In the genomic region with DNA sequence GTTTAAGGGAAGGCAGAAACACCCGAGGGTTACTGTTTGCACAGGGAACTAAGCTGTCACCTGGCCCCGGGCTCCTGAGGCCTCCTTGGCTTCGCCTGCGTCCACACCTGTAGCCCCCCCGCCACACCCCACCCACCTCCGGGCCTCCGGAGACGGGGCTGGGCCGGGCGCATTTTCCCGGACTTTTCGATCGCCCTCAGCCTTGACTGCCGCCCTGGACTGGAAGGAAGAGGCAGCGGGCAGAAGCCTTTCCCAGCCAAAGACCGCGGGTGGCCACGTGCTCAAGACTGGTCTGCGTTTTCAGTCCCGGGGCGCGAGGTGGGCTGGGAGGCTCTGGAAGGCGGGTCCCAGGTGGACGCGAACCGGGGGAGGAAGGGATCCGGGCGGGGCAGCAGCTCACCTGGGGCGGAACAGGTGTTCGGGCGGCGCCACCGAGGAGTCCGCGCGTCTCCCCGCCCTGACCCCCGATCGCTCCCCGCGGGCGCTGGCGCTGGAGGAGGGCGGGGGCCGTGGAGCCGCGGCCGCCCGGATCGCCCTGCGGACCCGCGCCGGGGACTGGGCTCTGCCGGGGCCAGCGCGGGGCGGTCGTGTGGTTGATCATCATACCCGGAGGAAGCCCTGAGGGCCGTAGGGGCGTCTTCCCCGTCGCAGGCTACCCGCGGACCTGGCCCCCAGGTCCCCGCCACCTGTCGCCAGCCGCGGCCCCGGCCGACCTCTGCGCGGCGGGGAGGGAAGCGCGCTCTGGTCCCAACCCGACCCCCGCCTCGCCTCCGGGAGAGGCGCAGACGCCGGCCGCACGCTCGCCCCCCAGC, we compare ENCODE assay signal across 8 cellular contexts. TPM values are rescaled to one million over a fixed set of nuclear protein-coding genes. Genes with fewer than 3 reads are reported as not detected.
DNase-seq lines count a peak whose midpoint lies in the region; ATAC-seq and TF ChIP-seq lines count a peak whose summit lies in the region.

No MANE protein-coding gene starts in this region.

- DNase-seq in GM13976 (ENCODE audit: low spot score) (peak; percentile 53), T-helper 17 cell (peak in 2 of 3 donors; percentile 27 to 29), iPS-NIHi7 (ENCODE audit: extremely low spot score) (peak; percentile 45)

- no peaks in the 10 kb centered on the region for H3K27me3 ChIP-seq in Loucy (ENCODE audit: insufficient read depth, low read length, poor library complexity, severe bottlenecking)

- peak overlapping the region; percentile 76 for H3K4me2 ChIP-seq in Loucy (ENCODE audit: low read depth, low read length, poor library complexity, severe bottlenecking)

- H3K36me3 Mint-ChIP-seq in T-helper 17 cell (ENCODE audit: low read depth) = peaks cover 3% of the 10 kb centered on the region
- H3K36me3 Mint-ChIP-seq in brain = peaks cover 10% of the 10 kb centered on the region

- H3K9me3 ChIP-seq in Loucy (ENCODE audit: insufficient read depth, low read depth, low read length) = no peaks in the 10 kb centered on the region
- no peaks in the 10 kb centered on the region for H3K9me3 ChIP-seq in T-helper 17 cell (ENCODE audit: control insufficient read depth, low read length, poor library complexity, severe bottlenecking)

- peaks cover 28% of the 10 kb centered on the region for H4K20me1 ChIP-seq in Loucy (ENCODE audit: insufficient read depth, low read length, poor library complexity, severe bottlenecking)

- in situ Hi-C loops in GM13976 (cut with MboI; ENCODE audit: low sequenced_read_pairs, unreplicated experiment) = loop anchor here (10.0 kb wide), 2 partner anchors 160 to 1260 kb away; no protein-coding TSS in a partner anchor

- no peaks in the 10 kb centered on the region for H3K36me3 ChIP-seq in Loucy (ENCODE audit: insufficient read depth, low read length)

- H3K9me2 ChIP-seq in Loucy (replicated peaks; ENCODE audit: low read depth, low read length) = no peaks in the 10 kb centered on the region

- H3K27me3 Mint-ChIP-seq in T-helper 17 cell = peaks cover 11% of the 10 kb centered on the region
- peaks cover 27% of the 10 kb centered on the region for H3K27me3 Mint-ChIP-seq in brain

- peaks cover 44% of the 10 kb centered on the region for H3K79me2 ChIP-seq in Loucy (ENCODE audit: insufficient read depth, low read length)

- H3K4me1 Mint-ChIP-seq in T-helper 17 cell (peaks cover 30% of the 10 kb centered on the region), brain (peaks cover 34% of the 10 kb centered on the region)

- H3K4me3 Mint-ChIP-seq in T-helper 17 cell (peak overlapping the region; percentile 100), brain (peak overlapping the region; percentile 95 to 99 (median 99))

- peak overlapping the region; percentile 94 for H3K27ac Mint-ChIP-seq in T-helper 17 cell
- peak overlapping the region; percentile 96 to 99 (median 99) for H3K27ac Mint-ChIP-seq in brain

- peaks cover 3% of the 10 kb centered on the region; the same call in 1 of the 2 replicates for H3F3A ChIP-seq in Loucy (ENCODE audit: low read depth)

- peak overlapping the region; percentile 59 to 93 (median 82) for H3K27ac ChIP-seq in skin epidermis

- TF ChIP-seq CTCF in GM13976 (IDR thresholded peaks at IDR 0.05; ENCODE audit: borderline replicate concordance, control extremely low read depth, extremely low read depth, insufficient read depth, missing control alignments) (no peak), Loucy (conservative IDR thresholded peaks at IDR 0.05; ENCODE audit: low read length) (no peak), brain (conservative IDR thresholded peaks at IDR 0.05) (no peak)

- ATAC-seq in T-helper 17 cell (no peak), HG03135 (IDR thresholded peaks at IDR 0.05; ENCODE audit: unreplicated experiment) (no peak), GM21576 (IDR thresholded peaks at IDR 0.05; ENCODE audit: unreplicated experiment) (no peak)

- peaks cover 0 to 25% (median 2%) of the 10 kb centered on the region in 5 experiments for H3K9me3 Mint-ChIP-seq in brain

- H3K9ac ChIP-seq in Loucy (ENCODE audit: low read depth, low read length, poor library complexity, severe bottlenecking) = peak overlapping the region; percentile 94

- H3K4me3 ChIP-seq in Loucy (ENCODE audit: low read length, poor library complexity, severe bottlenecking) = peak overlapping the region; percentile 92
- peak overlapping the region; percentile 59 to 90 (median 69) for H3K4me3 ChIP-seq in skin epidermis

- no peak overlapping the region for H2AFZ ChIP-seq in Loucy (ENCODE audit: low read length)

- H3K4me1 ChIP-seq in Loucy (ENCODE audit: insufficient read depth, low read length, poor library complexity, severe bottlenecking) = peaks cover 33% of the 10 kb centered on the region

RNA-seq across cellular contexts. Expression of a gene that starts 3.2 kb away (rescaled TPM):
- total RNA-seq in T-helper 17 cell = 100 to 1,000 TPM; 103 to 113 TPM
- 145 TPM for polyA plus RNA-seq in brain (ENCODE audit: insufficient read depth, low read depth, low replicate concordance)
